ENCODE assay signal across 1 cellular context in genomic region chr4:7328913-7329638, GRCh38.
TF ChIP-seq lines count a peak whose summit lies in the region.

No MANE protein-coding gene starts in this region.

TF ChIP-seq in H1, 55 proteins besides CTCF, POLR2A, EP300 and RAD21 (continued from another document):
- TF ChIP-seq CTBP2 (IDR thresholded peaks at IDR 0.05; ENCODE audit: borderline replicate concordance, insufficient read depth, insufficient read length, low read length): no peak
- no peak for TF ChIP-seq KDM5A (IDR thresholded peaks at IDR 0.05; ENCODE audit: low read length)
- no peak for TF ChIP-seq BCL11A (IDR thresholded peaks at IDR 0.05; ENCODE audit: low read depth in 2 of 2, low read length in 2 of 2)
- TF ChIP-seq TEAD4 (IDR thresholded peaks at IDR 0.05; ENCODE audit: low read depth, low read length): no peak
- TF ChIP-seq FOSL1 (IDR thresholded peaks at IDR 0.05; ENCODE audit: insufficient read depth, low read depth, low read length): no peak
- TF ChIP-seq HDAC6 (IDR thresholded peaks at IDR 0.05; ENCODE audit: low read depth, low read length): no peak
- TF ChIP-seq YY1 (IDR thresholded peaks at IDR 0.05; ENCODE audit: low read depth, low read length): no peak
- no peak for TF ChIP-seq GABPA (IDR thresholded peaks at IDR 0.05; ENCODE audit: borderline replicate concordance, insufficient read depth, low read length)
- TF ChIP-seq SIRT6 (IDR thresholded peaks at IDR 0.05; ENCODE audit: low read length): no peak
TF ChIP-seq in H1: peak in this region for 0.
